ENCODE assay signal across 8 cellular contexts in the genomic region with DNA sequence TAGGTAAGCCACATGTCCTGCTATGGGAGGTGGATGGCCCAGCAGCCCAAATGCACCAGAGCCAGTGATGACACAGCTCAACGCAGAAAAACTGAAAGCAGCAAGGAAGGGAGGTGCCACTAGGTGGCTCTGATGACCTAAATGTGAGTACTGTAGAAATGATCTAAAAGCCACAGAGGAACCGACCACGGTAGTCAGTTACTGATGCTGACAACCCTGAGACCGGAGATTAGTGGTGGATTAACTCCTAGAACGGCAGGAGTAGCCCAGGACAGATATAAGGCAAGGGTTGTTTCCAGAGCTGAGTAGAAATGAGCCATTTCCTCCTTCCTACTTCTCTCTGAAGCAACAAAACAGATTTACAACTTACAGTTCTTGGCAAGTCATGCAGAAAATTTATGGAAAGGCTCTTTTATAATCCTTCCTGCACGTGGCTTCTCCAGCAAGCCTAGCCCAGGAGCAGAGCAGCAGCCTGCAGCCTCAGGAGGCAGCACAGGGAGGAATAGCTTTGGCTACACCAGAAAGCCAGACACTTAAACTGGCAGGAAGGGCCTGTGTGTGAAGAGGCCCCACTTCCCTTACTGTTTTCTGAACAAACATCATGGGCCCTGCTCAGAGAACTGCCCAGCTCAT. TPM values are rescaled to one million over a fixed set of nuclear protein-coding genes. Genes with fewer than 3 reads are reported as not detected.
DNase-seq lines count a peak whose midpoint lies in the region; ATAC-seq lines count a peak whose summit lies in the region.

No MANE protein-coding gene starts in this region.

- ATAC-seq in right cardiac atrium, result peak; percentile 70 to 78
- ATAC-seq in HG03457 (IDR thresholded peaks at IDR 0.05; ENCODE audit: unreplicated experiment), result no peak

- H3K36me3 ChIP-seq in HAP-1 (replicated peaks), result peaks cover 35% of the 10 kb centered on the region

- peak overlapping the region; percentile 46 for H3K27ac ChIP-seq in right cardiac atrium (ENCODE audit: low read length)

- H3K4me3 ChIP-seq in HAP-1 (no peak overlapping the region), right cardiac atrium (ENCODE audit: low read length) (no peak overlapping the region)

- peak; percentile 68 for DNase-seq in DMS53 treated with DMSO at 0.1 percent for 48 hours (lab: John Stamatoyannopoulos, UW; ENCODE audit: unreplicated experiment)
- peak; percentile 91 to 98 for DNase-seq in HAP-1 (ENCODE audit: low spot score in 2 of 2)
- DNase-seq in NCI-H1417 treated with DMSO at 0.1 percent for 48 hours (lab: John Stamatoyannopoulos, UW), result peak; percentile 45
- DNase-seq in T follicular helper cell (ENCODE audit: low read depth), result peak; percentile 50
- peak in 49 of 58 donors; percentile 28 to 86 (median 62) for DNase-seq in anterior cingulate cortex (lab: John Stamatoyannopoulos, UW)
- peak; percentile 69 to 81 (median 73) for DNase-seq in right cardiac atrium
- DNase-seq in renal cortical epithelial cell (ENCODE audit: low read depth), result peak; percentile 91

- 3% methylated on average over 6 of the region's 6 CpGs for WGBS in right cardiac atrium

- H3K9me3 ChIP-seq in HAP-1 (no peaks in the 10 kb centered on the region), right cardiac atrium (ENCODE audit: control insufficient read depth, low read length) (no peaks in the 10 kb centered on the region)

- H3K4me1 ChIP-seq in HAP-1 (peaks cover 10% of the 10 kb centered on the region), right cardiac atrium (ENCODE audit: control insufficient read depth, insufficient read depth, low read length) (no peaks in the 10 kb centered on the region)

- intact Hi-C loops in right cardiac atrium (cut with DNase I), result no loop called here

- no peaks in the 10 kb centered on the region for H3K27me3 ChIP-seq in HAP-1 (ENCODE audit: low read depth)
- H3K27me3 ChIP-seq in right cardiac atrium (ENCODE audit: control insufficient read depth, insufficient read depth), result no peaks in the 10 kb centered on the region

- in situ Hi-C loops in HAP-1 (cut with MboI; ENCODE audit: low sequenced_read_pairs), result no loop called here

RNA-seq across cellular contexts. Expression of a gene that starts 13.1 kb away (rescaled TPM):
- total RNA-seq in right cardiac atrium (10 to 100 TPM; 18.3 to 40.8 (median 31.5) TPM), renal cortical epithelial cell (0.45 TPM in 1 of 2 replicates, not detected in the other)
- polyA plus RNA-seq in right cardiac atrium, result 19.5 TPM

Comparison
In these comparisons a context has a peak if more than half of its experiments do, and no peak if none do; other contexts are left out.
1. RNA of a gene that starts 13.1 kb away (total RNA-seq): 18.3 to 40.8 TPM in right cardiac atrium; 0.45 TPM in renal cortical epithelial cell; every median in the first group is over 10 times any median in the second.
2. Peak in every context shown above with its lines, with median percentiles within 50 percentile points of each other: DNase-seq.